In the genomic region with DNA sequence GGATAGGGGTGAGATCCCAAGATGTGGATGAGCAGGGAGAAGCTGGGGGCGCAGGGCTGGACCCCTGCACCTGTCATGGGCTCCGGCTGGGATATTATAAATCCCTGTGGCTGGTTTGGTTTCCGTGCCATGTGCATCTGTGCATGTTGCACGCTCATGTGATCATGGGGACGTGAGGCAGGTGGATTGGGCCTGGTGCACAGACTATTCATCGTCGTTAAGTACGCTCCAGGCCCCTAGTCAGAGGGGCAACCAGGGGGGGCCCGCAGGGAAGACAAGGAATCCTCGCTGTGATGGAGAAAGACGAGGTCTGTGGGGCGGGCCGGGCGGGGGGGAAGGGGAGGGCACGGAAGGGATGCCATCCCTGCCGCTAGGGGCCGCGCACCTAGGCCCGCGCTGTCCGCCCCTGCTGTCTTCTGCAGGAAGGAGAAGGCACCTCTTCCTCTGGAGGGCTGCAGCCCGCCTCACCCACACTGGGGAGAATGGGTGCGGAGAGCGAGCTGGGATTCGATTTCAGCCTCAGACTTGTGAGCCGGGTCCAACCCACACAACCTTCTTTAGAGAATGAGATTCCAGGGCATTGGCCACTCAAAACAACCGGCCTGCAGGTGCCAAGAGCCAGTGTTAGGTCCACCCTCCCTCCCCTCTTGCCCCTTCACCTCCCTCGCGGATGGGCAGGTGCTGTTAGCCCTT, we compare ENCODE assay signal across 8 cellular contexts. TPM values are rescaled to one million over a fixed set of nuclear protein-coding genes. Genes with fewer than 3 reads are reported as not detected.
DNase-seq lines count a peak whose midpoint lies in the region; ATAC-seq and TF ChIP-seq lines count a peak whose summit lies in the region.

No MANE protein-coding gene starts in this region.

- no peaks in the 10 kb centered on the region for H3K9me3 ChIP-seq in BE2C
- H3K9me3 ChIP-seq in upper lobe of left lung = no peaks in the 10 kb centered on the region

- H3K4me3 Mint-ChIP-seq in immature natural killer cell = peak overlapping the region; percentile 88 to 95 (median 93)

- peaks cover 20 to 23% of the 10 kb centered on the region in 2 donors for H3K4me1 Mint-ChIP-seq in immature natural killer cell

- H3K27me3 ChIP-seq in BE2C (no peaks in the 10 kb centered on the region), upper lobe of left lung (no peaks in the 10 kb centered on the region)

- TF ChIP-seq POLR2A in upper lobe of left lung (IDR thresholded peaks at IDR 0.05) = no peak

- H3K36me3 Mint-ChIP-seq in activated naive CD4-positive, alpha-beta T cell treated with anti-CD3 and anti-CD28 coated beads, Interleukin-2, amount 50 U/mL, for 72 hours = peaks cover 26 to 32% of the 10 kb centered on the region in 2 donors
- H3K36me3 Mint-ChIP-seq in immature natural killer cell = peaks cover 0 to 3% (median 0%) of the 10 kb centered on the region in 3 donors

- H3K27ac Mint-ChIP-seq in activated naive CD4-positive, alpha-beta T cell treated with anti-CD3 and anti-CD28 coated beads, Interleukin-2, amount 50 U/mL, for 72 hours = peak overlapping the region; percentile 90 to 95
- H3K27ac Mint-ChIP-seq in immature natural killer cell = peak overlapping the region in 1 of 6 donors; percentile 66

- H3K4me1 ChIP-seq in BE2C (no peaks in the 10 kb centered on the region), upper lobe of left lung (peaks cover 24 to 33% (median 25%) of the 10 kb centered on the region in 4 donors)

- no peaks in the 10 kb centered on the region for H3K9me3 Mint-ChIP-seq in activated naive CD4-positive, alpha-beta T cell treated with anti-CD3 and anti-CD28 coated beads, Interleukin-2, amount 50 U/mL, for 72 hours
- no peaks in the 10 kb centered on the region for H3K9me3 Mint-ChIP-seq in immature natural killer cell

- ATAC-seq in activated naive CD4-positive, alpha-beta T cell treated with anti-CD3 and anti-CD28 coated beads, Interleukin-2, amount 50 U/mL, for 72 hours = no peak
- ATAC-seq in upper lobe of left lung (ENCODE audit: low FRiP score in 2 of 2) (no peak), HG03175 (IDR thresholded peaks at IDR 0.05; ENCODE audit: unreplicated experiment) (no peak)

- H3K36me3 ChIP-seq in BE2C (peaks cover 7% of the 10 kb centered on the region; the same call in 1 of the 2 replicates), upper lobe of left lung (no peaks in the 10 kb centered on the region)

- no peak for TF ChIP-seq EP300 in upper lobe of left lung (IDR thresholded peaks at IDR 0.05)

- peaks cover 5 to 13% (median 7%) of the 10 kb centered on the region in 3 donors for H3K27me3 Mint-ChIP-seq in immature natural killer cell (ENCODE audit: low read depth in 3 of 3)

- H3K27ac ChIP-seq in upper lobe of left lung (peak overlapping the region in 1 of 4 donors; percentile 44), substantia nigra (ENCODE audit: low read depth, low read length, poor library complexity, severe bottlenecking) (no peak overlapping the region)

- no peak for TF ChIP-seq CTCF in BE2C (IDR thresholded peaks at IDR 0.05; ENCODE audit: low read depth, low read length)
- TF ChIP-seq CTCF in upper lobe of left lung (IDR thresholded peaks at IDR 0.05) = no peak

- 72 to 73% methylated on average over 12 to 28 of the region's 29 CpGs for WGBS in upper lobe of left lung, 2 donors

- peak overlapping the region; percentile 49 for H3K4me3 ChIP-seq in BE2C (ENCODE audit: low read depth, low read length)
- peak overlapping the region; percentile 22 to 76 (median 57) for H3K4me3 ChIP-seq in upper lobe of left lung

- DNase-seq in BE2C = no peak
- peak; percentile 59 for DNase-seq in HuH-7 (ENCODE audit: low spot score)
- DNase-seq in activated naive CD4-positive, alpha-beta T cell treated with anti-CD3 and anti-CD28 coated beads, Interleukin-2, amount 50 U/mL, for 72 hours (ENCODE audit: low spot score in 2 of 2) = no peak
- DNase-seq in immature natural killer cell = no peak
- DNase-seq in upper lobe of left lung = peak in 1 of 2 donors; percentile 63
- DNase-seq in superior temporal gyrus (ENCODE audit: extremely low spot score) = no peak
- DNase-seq in substantia nigra (lab: John Stamatoyannopoulos, UW) = no peak

RNA-seq across cellular contexts. Expression of gene LRP8, which starts 0.8 kb away (rescaled TPM):
- 24.0 TPM for polyA plus RNA-seq in BE2C (2012; ENCODE audit: insufficient read depth, insufficient read length, low read depth)
- 10 to 100 TPM; 39.8 to 43.7 TPM for total RNA-seq in activated naive CD4-positive, alpha-beta T cell treated with anti-CD3 and anti-CD28 coated beads, Interleukin-2, amount 50 U/mL, for 72 hours
- 1 to 10 TPM in 2 of 3 donors, under 1 TPM in 1; 0.86 to 3.4 (median 1.1) TPM for polyA plus RNA-seq in immature natural killer cell
- 10 to 100 TPM in 4 of 6 donors, 1 to 10 TPM in 2; 4.6 to 23.0 (median 11.1) TPM for total RNA-seq in upper lobe of left lung
